Comparison of ENCODE assay signal across 29 cellular contexts in genomic region chr7:114969096-114969495, GRCh38.
"Had no signal": no experiment of that assay in that cellular context is flagged by ENCODE, and none has a peak within 500 bp of the region (broad histone marks: within the 10 kb centered on the region; RNA-seq: fewer than 3 reads in every experiment).

No MANE protein-coding gene starts in this region.

- FAIRE-seq: urothelium cell line had no signal

- ATAC-seq: stimulated activated memory B cell treated with anti-CD40 and anti-IgM and Interleukin-4, amounts not matched to agents 10 μg/mL and 1 μg/mL and 100 μg/mL, for 72 hours; stimulated activated naive B cell treated with anti-CD40 and anti-IgM and Interleukin-4, amounts not matched to agents 10 μg/mL and 1 μg/mL and 100 μg/mL, for 72 hours; stimulated activated naive CD8-positive, alpha-beta T cell treated with anti-CD3 and anti-CD28 coated beads, Interleukin-15, amount 100 ng/mL, for 72 hours; stimulated activated naive CD8-positive, alpha-beta T cell treated with anti-CD3 and anti-CD28 coated beads, Interleukin-15, Interleukin-2, amounts not matched to agents 100 U/mL and 50 U/mL, for 24 hours; upper lobe of right lung had no signal

- H3K4me3 Mint-ChIP-seq: stimulated activated memory B cell treated with anti-CD40 and anti-IgM and Interleukin-4, amounts not matched to agents 10 μg/mL and 1 μg/mL and 100 μg/mL, for 72 hours; stimulated activated naive B cell treated with anti-CD40 and anti-IgM and Interleukin-4, amounts not matched to agents 10 μg/mL and 1 μg/mL and 100 μg/mL, for 72 hours; stimulated activated naive CD8-positive, alpha-beta T cell treated with anti-CD3 and anti-CD28 coated beads, Interleukin-15, amount 100 ng/mL, for 72 hours; stimulated activated naive CD8-positive, alpha-beta T cell treated with anti-CD3 and anti-CD28 coated beads, Interleukin-15, Interleukin-2, amounts not matched to agents 100 ng/mL and 50 ng/mL, for 24 hours; type B pancreatic cell had no signal

- H3K27ac Mint-ChIP-seq: stimulated activated memory B cell treated with anti-CD40 and anti-IgM and Interleukin-4, amounts not matched to agents 10 μg/mL and 1 μg/mL and 100 μg/mL, for 72 hours; stimulated activated naive CD8-positive, alpha-beta T cell treated with anti-CD3 and anti-CD28 coated beads, Interleukin-15, Interleukin-2, amounts not matched to agents 100 ng/mL and 50 ng/mL, for 24 hours; type B pancreatic cell had no signal

- H3K9me3 Mint-ChIP-seq: stimulated activated effector memory CD8-positive, alpha-beta T cell treated with anti-CD3 and anti-CD28 coated beads, Interleukin-12 subunit alpha, Interleukin-12 subunit beta, amount 100 ng/mL, for 72 hours; stimulated activated memory B cell treated with anti-CD40 and anti-IgM and Interleukin-4, amounts not matched to agents 10 μg/mL and 1 μg/mL and 100 μg/mL, for 72 hours; stimulated activated naive CD8-positive, alpha-beta T cell treated with anti-CD3 and anti-CD28 coated beads, Interleukin-15, amount 100 ng/mL, for 72 hours; stimulated activated naive CD8-positive, alpha-beta T cell treated with anti-CD3 and anti-CD28 coated beads, Interleukin-15, Interleukin-2, amounts not matched to agents 100 ng/mL and 50 ng/mL, for 24 hours; type B pancreatic cell had no signal

- H3K9me3 ChIP-seq: stomach, suprapubic skin, testis, thoracic aorta, thyroid gland, tibial artery, transverse colon, upper lobe of left lung, upper lobe of right lung, uterus, vagina had no signal

- H3K4me1 ChIP-seq: suprapubic skin, testis, tibial artery, upper lobe of right lung, uterus had no signal

- H3K27me3 ChIP-seq: stomach, suprapubic skin, testis, thyroid gland, tibial artery, tibial nerve, transverse colon, upper lobe of left lung, upper lobe of right lung, uterus, vagina had no signal

- DNase-seq: stimulated activated CD4-positive, alpha-beta T cell treated with anti-CD3 and anti-CD28 coated beads, Interleukin-2, amount 100 ng/mL, for 48 hours; stimulated activated CD4-positive, alpha-beta T cell treated with anti-CD3 and anti-CD28 coated beads, Interleukin-4, amount 100 ng/mL, for 1 hour; stimulated activated CD4-positive, alpha-beta T cell treated with anti-CD3 and anti-CD28 coated beads, Interleukin-4, amount 100 ng/mL, for 24 hours; stimulated activated CD4-positive, alpha-beta T cell treated with anti-CD3 and anti-CD28 coated beads, Interleukin-4, amount 100 ng/mL, for 4 hours; stimulated activated CD8-positive, alpha-beta memory T cell treated with anti-CD3 and anti-CD28 coated beads, Interleukin-4, amount 100 ng/mL, for 48 hours; stimulated activated naive B cell treated with anti-CD40 and anti-IgM and Interleukin-4, amounts not matched to agents 10 μg/mL and 1 μg/mL and 100 μg/mL, for 72 hours; stimulated activated naive CD4-positive, alpha-beta T cell; stimulated activated naive CD4-positive, alpha-beta T cell treated with Interleukin-2 at 50 U/mL for 16 hours; stimulated activated naive CD8-positive, alpha-beta T cell treated with anti-CD3 and anti-CD28 coated beads, Interleukin-15, amount 100 ng/mL, for 72 hours; stimulated activated naive CD8-positive, alpha-beta T cell treated with anti-CD3 and anti-CD28 coated beads, Interleukin-15, Interleukin-2, amounts not matched to agents 100 U/mL and 50 U/mL, for 24 hours; stomach; substantia nigra; testis; thyroid gland; tibial artery; transverse colon; trophoblast cell; upper lobe of left lung; upper lobe of right lung; uterus had no signal

- H3K27me3 Mint-ChIP-seq: stimulated activated memory B cell treated with anti-CD40 and anti-IgM and Interleukin-4, amounts not matched to agents 10 μg/mL and 1 μg/mL and 100 μg/mL, for 72 hours; stimulated activated naive B cell treated with anti-CD40 and anti-IgM and Interleukin-4, amounts not matched to agents 10 μg/mL and 1 μg/mL and 100 μg/mL, for 72 hours; stimulated activated naive CD8-positive, alpha-beta T cell treated with anti-CD3 and anti-CD28 coated beads, Interleukin-15, amount 100 ng/mL, for 72 hours; stimulated activated naive CD8-positive, alpha-beta T cell treated with anti-CD3 and anti-CD28 coated beads, Interleukin-15, Interleukin-2, amounts not matched to agents 100 ng/mL and 50 ng/mL, for 24 hours; type B pancreatic cell had no signal

- H3K36me3 ChIP-seq: stomach, suprapubic skin, thoracic aorta, thyroid gland, tibial artery, transverse colon, upper lobe of left lung, upper lobe of right lung, uterus, vagina had no signal

- H3K4me3 ChIP-seq: stomach, suprapubic skin, testis, thoracic aorta, thyroid gland, tibial artery, tibial nerve, transverse colon, upper lobe of left lung, upper lobe of right lung, uterus, vagina had no signal

- H3K27ac ChIP-seq: stomach, suprapubic skin, testis, thoracic aorta, thyroid gland, tibial artery, tibial nerve, transverse colon, upper lobe of left lung, upper lobe of right lung, uterus, vagina had no signal
